8 cellular contexts compared by ENCODE assay signal in genomic region chr11:47394322-47395224, GRCh38. TPM values are rescaled to one million over a fixed set of nuclear protein-coding genes. Genes with fewer than 3 reads are reported as not detected.
DNase-seq lines count a peak whose midpoint lies in the region; ATAC-seq, FAIRE-seq and TF ChIP-seq lines count a peak whose summit lies in the region.

No MANE protein-coding gene starts in this region.

- H3K4me3 ChIP-seq in left ventricle myocardium inferior, result peak overlapping the region; percentile 28

- H3K4me1 ChIP-seq in left ventricle myocardium inferior, result peaks cover 26% of the 10 kb centered on the region

- TF ChIP-seq CTCF in left ventricle myocardium inferior (IDR thresholded peaks at IDR 0.05; ENCODE audit: borderline replicate concordance) (no peak), glutamatergic neuron (IDR thresholded peaks at IDR 0.05; ENCODE audit: partially characterized antibody, unreplicated experiment) (no peak)

- H3K4me3 Mint-ChIP-seq in activated T-helper 17 cell treated with anti-CD3 and anti-CD28 coated beads, Interleukin-2, amount 50 U/mL, for 72 hours, result peak overlapping the region; percentile 59
- H3K4me3 Mint-ChIP-seq in glutamatergic neuron (ENCODE audit: unreplicated experiment), result no peak overlapping the region

- H3K9me3 ChIP-seq in left ventricle myocardium inferior (replicated peaks), result no peaks in the 10 kb centered on the region

- no peaks in the 10 kb centered on the region for H3K36me3 ChIP-seq in left ventricle myocardium inferior

- no peaks in the 10 kb centered on the region for H3K27me3 Mint-ChIP-seq in activated T-helper 17 cell treated with anti-CD3 and anti-CD28 coated beads, Interleukin-2, amount 50 U/mL, for 72 hours
- peaks cover 3% of the 10 kb centered on the region for H3K27me3 Mint-ChIP-seq in glutamatergic neuron (ENCODE audit: unreplicated experiment)

- DNase-seq in MV-4-11 (lab: John Stamatoyannopoulos, UW) (peak; percentile 91), left ventricle myocardium inferior (peak; percentile 70), glutamatergic neuron (no peak), HTR-8/SVneo (ENCODE audit: insufficient read length, low spot score) (no peak), HCEC 1CT (no peak)
- DNase-seq in stimulated activated CD4-positive, alpha-beta T cell treated with anti-CD3 and anti-CD28 coated beads, Interleukin-4, amount 100 ng/mL, for 4 hours, result peak; percentile 56 to 57

- H3K36me3 Mint-ChIP-seq in activated T-helper 17 cell treated with anti-CD3 and anti-CD28 coated beads, Interleukin-2, amount 50 U/mL, for 72 hours (ENCODE audit: low read depth), result no peaks in the 10 kb centered on the region
- no peaks in the 10 kb centered on the region for H3K36me3 Mint-ChIP-seq in glutamatergic neuron (ENCODE audit: unreplicated experiment)

- intact Hi-C loops in left ventricle myocardium inferior (cut with micrococcal nuclease), result no loop called here

- ATAC-seq in activated T-helper 17 cell treated with anti-CD3 and anti-CD28 coated beads, Interleukin-2, amount 50 U/mL, for 72 hours (replicated peaks), result peak; percentile 89

- no peaks in the 10 kb centered on the region for H3K9me3 Mint-ChIP-seq in activated T-helper 17 cell treated with anti-CD3 and anti-CD28 coated beads, Interleukin-2, amount 50 U/mL, for 72 hours
- H3K9me3 Mint-ChIP-seq in glutamatergic neuron (ENCODE audit: unreplicated experiment), result peaks cover 2% of the 10 kb centered on the region

- TF ChIP-seq POLR2A in GM19193 (IDR thresholded peaks at IDR 0.05; ENCODE audit: extremely low read depth, insufficient read depth, insufficient read length), result peak; percentile 79

- H3K4me1 Mint-ChIP-seq in activated T-helper 17 cell treated with anti-CD3 and anti-CD28 coated beads, Interleukin-2, amount 50 U/mL, for 72 hours, result no peaks in the 10 kb centered on the region
- H3K4me1 Mint-ChIP-seq in glutamatergic neuron (ENCODE audit: low read depth, unreplicated experiment), result peaks cover 5% of the 10 kb centered on the region

- no peak for FAIRE-seq in HTR-8/SVneo (lab: Jason Lieb, UNC)

- peak overlapping the region; percentile 89 for H3K27ac Mint-ChIP-seq in activated T-helper 17 cell treated with anti-CD3 and anti-CD28 coated beads, Interleukin-2, amount 50 U/mL, for 72 hours
- no peak overlapping the region for H3K27ac Mint-ChIP-seq in glutamatergic neuron (ENCODE audit: unreplicated experiment)

- H3K27ac ChIP-seq in left ventricle myocardium inferior (replicated peaks), result peak overlapping the region; percentile 87

- H3K27me3 ChIP-seq in left ventricle myocardium inferior (ENCODE audit: low read depth), result no peaks in the 10 kb centered on the region

RNA-seq across cellular contexts. Expression of gene SLC39A13, which starts 13.8 kb away (rescaled TPM):
- 10 to 100 TPM; 16.1 to 17.5 TPM for total RNA-seq in activated T-helper 17 cell treated with anti-CD3 and anti-CD28 coated beads, Interleukin-2, amount 50 U/mL, for 72 hours
- total RNA-seq in left ventricle myocardium inferior (36.5 TPM), glutamatergic neuron (ENCODE audit: unreplicated experiment) (60.0 TPM)

RNA-seq across cellular contexts. Expression of gene SPI1, which starts 16.2 kb away (rescaled TPM):
- under 1 TPM in 1 of 2 donors, not detected in 1; 0.21 TPM for total RNA-seq in activated T-helper 17 cell treated with anti-CD3 and anti-CD28 coated beads, Interleukin-2, amount 50 U/mL, for 72 hours
- total RNA-seq in left ventricle myocardium inferior, result 8.3 TPM
- not detected for total RNA-seq in glutamatergic neuron (ENCODE audit: unreplicated experiment)

RNA-seq across cellular contexts. Expression of gene PSMC3, which starts 31.7 kb away (rescaled TPM):
- total RNA-seq in activated T-helper 17 cell treated with anti-CD3 and anti-CD28 coated beads, Interleukin-2, amount 50 U/mL, for 72 hours, result 100 to 1,000 TPM; 109 to 174 TPM
- total RNA-seq in left ventricle myocardium inferior (146 TPM), glutamatergic neuron (ENCODE audit: unreplicated experiment) (112 TPM)

RNA-seq across cellular contexts. Expression of gene MYBPC3, which starts 42.1 kb away (rescaled TPM):
- total RNA-seq in activated T-helper 17 cell treated with anti-CD3 and anti-CD28 coated beads, Interleukin-2, amount 50 U/mL, for 72 hours, result not detected
- total RNA-seq in left ventricle myocardium inferior (2,538 TPM), glutamatergic neuron (ENCODE audit: unreplicated experiment) (not detected)

RNA-seq across cellular contexts. Expression of gene RAPSN, which starts 54.4 kb away (rescaled TPM):
- 1 to 10 TPM; 1.1 to 1.7 TPM for total RNA-seq in activated T-helper 17 cell treated with anti-CD3 and anti-CD28 coated beads, Interleukin-2, amount 50 U/mL, for 72 hours
- total RNA-seq in left ventricle myocardium inferior (2.2 TPM), glutamatergic neuron (ENCODE audit: unreplicated experiment) (0.54 TPM)

Comparison
In these comparisons a context has a peak if more than half of its experiments do, and no peak if none do; other contexts are left out.
1. DNase-seq: peak in MV-4-11 (single experiment), left ventricle myocardium inferior (single experiment) and stimulated activated CD4-positive, alpha-beta T cell treated with anti-CD3 and anti-CD28 coated beads, Interleukin-4, amount 100 ng/mL, for 4 hours (2 of 2); none in glutamatergic neuron (single experiment), HTR-8/SVneo (single experiment) and HCEC 1CT (single experiment).